In the genomic region with DNA sequence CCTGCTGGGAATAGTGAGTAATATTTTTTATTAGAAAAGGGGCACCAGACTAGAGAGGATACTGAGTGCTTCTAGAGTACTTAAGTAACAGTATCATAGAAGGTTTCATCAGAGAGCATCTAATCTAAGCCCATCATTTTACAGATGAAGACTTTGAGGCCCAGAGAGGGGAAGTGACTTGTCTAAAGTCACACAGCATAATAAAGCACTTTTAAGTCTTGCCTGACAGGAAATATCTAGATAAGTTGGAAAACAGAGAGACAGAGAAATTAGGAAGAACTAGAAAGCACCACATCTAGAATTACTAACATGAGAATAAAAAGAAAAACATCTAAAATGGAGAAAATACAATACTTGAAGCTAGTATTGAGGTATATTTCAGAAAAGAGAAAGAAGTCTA, we compare ENCODE assay signal across 18 cellular contexts. TPM values are rescaled to one million over a fixed set of nuclear protein-coding genes. Genes with fewer than 3 reads are reported as not detected.
DNase-seq lines count a peak whose midpoint lies in the region; ATAC-seq, FAIRE-seq and TF ChIP-seq lines count a peak whose summit lies in the region.
"Had no signal": no experiment of that assay in that cellular context is flagged by ENCODE, and none has a peak within 500 bp of the region (broad histone marks: within the 10 kb centered on the region; RNA-seq: fewer than 3 reads in every experiment).

No MANE protein-coding gene starts in this region.

- DNase-seq in HepG2 (ENCODE audit: low spot score) (no peak), right lobe of liver (no peak), Karpas-422 (peak; percentile 41), activated B cell treated with CpG ODN at 0.5 μM for 24 hours (no peak), spleen (no peak), sciatic nerve (ENCODE audit: low spot score) (no peak)
- DNase-seq in NK-92 treated with Interleukin-12 subunit alpha and Interleukin-12 subunit beta, amount 100 ng/mL, for 24 hours (lab: John Stamatoyannopoulos, UW), result no peak
- no peak for DNase-seq in activated CD4-positive, alpha-beta T cell treated with anti-CD3 and anti-CD28 coated beads, Interleukin-2, amount 10 ng/mL, durations not matched to agents 24 days and 14 days
- DNase-seq: BE2C, NCI-H1105 treated with DMSO at 0.1 percent for 48 hours, NCI-H1694, NCI-H2081 treated with DMSO at 0.1 percent for 48 hours, NCI-H774, PC-9 had no signal

- no peak overlapping the region for H2AFZ ChIP-seq in HepG2 (ENCODE audit: low read length)
- H2AFZ ChIP-seq in Karpas-422 (ENCODE audit: low read length), result no peak overlapping the region
- H2AFZ ChIP-seq: PC-9 had no signal

- ATAC-seq in HepG2, result no peak
- no peak for ATAC-seq in right lobe of liver
- ATAC-seq in activated B cell treated with CpG ODN at 0.5 μM for 24 hours (ENCODE audit: low read depth), result no peak
- no peak for ATAC-seq in sciatic nerve

- H3K4me2 ChIP-seq in HepG2 (ENCODE audit: low read depth, low read length), result no peak overlapping the region
- peak overlapping the region; percentile 93 for H3K4me2 ChIP-seq in Karpas-422 (ENCODE audit: low read depth, low read length, poor library complexity, severe bottlenecking)
- H3K4me2 ChIP-seq: PC-9 had no signal

- no peak for TF ChIP-seq RAD21 in HepG2 (CRISPR knock-in tag; IDR thresholded peaks at IDR 0.05)

- H3K36me3 ChIP-seq in HepG2 (replicated peaks in 1 of 2; ENCODE audit: control insufficient read depth in 1 of 2, insufficient read depth in 2 of 2, low read length in 2 of 2) (no peaks in the 10 kb centered on the region), right lobe of liver (no peaks in the 10 kb centered on the region), Karpas-422 (ENCODE audit: insufficient read depth, low read length) (peaks cover 10% of the 10 kb centered on the region), spleen (peaks cover 0 to 27% (median 0%) of the 10 kb centered on the region in 6 donors)
- H3K36me3 ChIP-seq: BE2C, HAP-1 had no signal

- peaks cover 40% of the 10 kb centered on the region for H3K36me3 Mint-ChIP-seq in activated B cell treated with CpG ODN at 0.5 μM for 24 hours (ENCODE audit: low read depth)
- H3K36me3 Mint-ChIP-seq in activated CD4-positive, alpha-beta T cell treated with anti-CD3 and anti-CD28 coated beads, Interleukin-2, amount 10 ng/mL, durations not matched to agents 24 days and 14 days (ENCODE audit: low read depth), result no peaks in the 10 kb centered on the region

- no peaks in the 10 kb centered on the region for H4K20me1 ChIP-seq in HepG2 (ENCODE audit: insufficient read depth, low read length)
- no peaks in the 10 kb centered on the region for H4K20me1 ChIP-seq in Karpas-422 (ENCODE audit: insufficient read depth, low read depth, low read length)

- H3K4me3 Mint-ChIP-seq in activated B cell treated with CpG ODN at 0.5 μM for 24 hours, result peak overlapping the region; percentile 59
- H3K4me3 Mint-ChIP-seq in activated CD4-positive, alpha-beta T cell treated with anti-CD3 and anti-CD28 coated beads, Interleukin-2, amount 10 ng/mL, durations not matched to agents 24 days and 14 days, result no peak overlapping the region

- intact Hi-C loops in HepG2 (cut with micrococcal nuclease; ENCODE audit: unreplicated experiment) (loop anchor here (1.0 to 2.0 kb wide), 2 partner anchors 14 to 62 kb away; no protein-coding TSS in a partner anchor), right lobe of liver (cut with DNase I) (loop anchor here in 1 of 2 donors (5.0 kb wide), 1 partner anchor 65 kb away; no protein-coding TSS in a partner anchor), activated B cell treated with CpG ODN at 0.5 μM for 24 hours (cut with micrococcal nuclease) (loop anchor here (1.0 kb wide), 1 partner anchor 62 kb away; no protein-coding TSS in a partner anchor), spleen (cut with DNase I; ENCODE audit: low total_unique reads) (loop anchor here (10.0 kb wide), 1 partner anchor 52 kb away; no protein-coding TSS in a partner anchor), sciatic nerve (cut with DNase I) (no loop called here)
- intact Hi-C loops in activated CD4-positive, alpha-beta T cell treated with anti-CD3 and anti-CD28 coated beads, Interleukin-2, amount 10 ng/mL, durations not matched to agents 24 days and 14 days (cut with micrococcal nuclease), result no loop called here

- H3K27ac ChIP-seq in HepG2 (ENCODE audit: extremely low read length, insufficient read depth, low read length) (no peak overlapping the region), right lobe of liver (no peak overlapping the region), Karpas-422 (ENCODE audit: low read length) (peak overlapping the region; percentile 99), spleen (peak overlapping the region in 6 of 8 donors; percentile 30 to 96 (median 94))
- H3K27ac ChIP-seq: PC-9 had no signal

- peak overlapping the region; percentile 99 for H3K27ac Mint-ChIP-seq in activated B cell treated with CpG ODN at 0.5 μM for 24 hours
- no peak overlapping the region for H3K27ac Mint-ChIP-seq in activated CD4-positive, alpha-beta T cell treated with anti-CD3 and anti-CD28 coated beads, Interleukin-2, amount 10 ng/mL, durations not matched to agents 24 days and 14 days

- peaks cover 5% of the 10 kb centered on the region for H3K9me3 ChIP-seq in HepG2 (ENCODE audit: low read length)
- H3K9me3 ChIP-seq in right lobe of liver, result no peaks in the 10 kb centered on the region
- no peaks in the 10 kb centered on the region; the same call in 1 of the 2 replicates for H3K9me3 ChIP-seq in Karpas-422 (ENCODE audit: low read length)
- no peaks in the 10 kb centered on the region for H3K9me3 ChIP-seq in spleen
- H3K9me3 ChIP-seq: BE2C, HAP-1 had no signal

- H3K79me2 ChIP-seq in HepG2 (ENCODE audit: insufficient read depth, low read length), result no peaks in the 10 kb centered on the region
- peaks cover 28% of the 10 kb centered on the region for H3K79me2 ChIP-seq in Karpas-422 (ENCODE audit: low read length)

- H3K4me3 ChIP-seq in HepG2 (replicated peaks in 1 of 3; ENCODE audit: insufficient read depth in 1 of 3, low read depth in 2 of 3, low read length in 3 of 3) (no peak overlapping the region), right lobe of liver (no peak overlapping the region), Karpas-422 (ENCODE audit: low read length) (0 out of 2 replicates have a peak overlapping the region, but pooled peaks have one; percentile 13), spleen (no peak overlapping the region)
- H3K4me3 ChIP-seq: HAP-1, PC-9 had no signal

- H3K4me1 Mint-ChIP-seq in activated B cell treated with CpG ODN at 0.5 μM for 24 hours, result peaks cover 94% of the 10 kb centered on the region
- peaks cover 46% of the 10 kb centered on the region for H3K4me1 Mint-ChIP-seq in activated CD4-positive, alpha-beta T cell treated with anti-CD3 and anti-CD28 coated beads, Interleukin-2, amount 10 ng/mL, durations not matched to agents 24 days and 14 days

- H3K27me3 Mint-ChIP-seq in activated B cell treated with CpG ODN at 0.5 μM for 24 hours, result no peaks in the 10 kb centered on the region
- H3K27me3 Mint-ChIP-seq in activated CD4-positive, alpha-beta T cell treated with anti-CD3 and anti-CD28 coated beads, Interleukin-2, amount 10 ng/mL, durations not matched to agents 24 days and 14 days, result no peaks in the 10 kb centered on the region

- FAIRE-seq in HepG2 (lab: Jason Lieb, UNC), result no peak
- FAIRE-seq: D721Med had no signal

- in situ Hi-C loops in HepG2 (cut with HindIII; ENCODE audit: extremely low pct_ligation_motif_present, low pct_unique_long_range_greater_than_20kb), result loop anchor here (5.0 kb wide), 1 partner anchor 60 kb away; no protein-coding TSS in a partner anchor

- CTCF ChIA-PET in HepG2 (lab: Yijun Ruan, JAX; ENCODE audit: low intra/inter-chr PET ratio, low total read pairs) (interaction anchor here (1.5 to 3.1 kb wide), 4 partner anchors 14 to 61 kb away, joined by 4 to 31 read pairs (median 19); no protein-coding TSS in a partner anchor), activated B cell treated with CpG ODN at 0.5 μM for 24 hours (lab: Charles Lee) (interaction anchor here (0.7 to 2.4 kb wide), 16 partner anchors 13 to 108 kb away, joined by 4 to 60 read pairs (median 11); a partner anchor contains a TSS)

- TF ChIP-seq POLR2A in HepG2 (IDR thresholded peaks at IDR 0.05; ENCODE audit: insufficient read depth in 1 of 2, low read depth in 2 of 2, low read length in 2 of 2) (no peak), right lobe of liver (IDR thresholded peaks at IDR 0.05) (no peak), spleen (IDR thresholded peaks at IDR 0.05) (no peak)

- POLR2A ChIA-PET in HepG2 (lab: Yijun Ruan, JAX) (no interaction called here), activated B cell treated with CpG ODN at 0.5 μM for 24 hours (lab: Charles Lee) (interaction anchor here (0.9 to 13.5 kb wide), 14 partner anchors 9 to 109 kb away, joined by 3 to 594 read pairs (median 9); a partner anchor contains a TSS)

- BruUV-seq in HepG2 (replicated peaks; lab: Mats Ljungman, UMichigan), result no TSS peak

- H3K4me1 ChIP-seq in HepG2 (ENCODE audit: insufficient read depth, low read length) (no peaks in the 10 kb centered on the region), right lobe of liver (peaks cover 0 to 5% (median 0%) of the 10 kb centered on the region in 4 donors), Karpas-422 (ENCODE audit: low read length) (peaks cover 96% of the 10 kb centered on the region), spleen (peaks cover 47 to 100% (median 89%) of the 10 kb centered on the region in 6 donors)
- H3K4me1 ChIP-seq: BE2C, HAP-1 had no signal

- H3K27me3 ChIP-seq in HepG2 (ENCODE audit: control insufficient read depth in 1 of 2, insufficient read depth in 2 of 2, low read length in 2 of 2) (peaks cover 3 to 13% of the 10 kb centered on the region in 2 experiments; a peak in 2 of 5 replicates), right lobe of liver (no peaks in the 10 kb centered on the region), Karpas-422 (ENCODE audit: low read length) (no peaks in the 10 kb centered on the region), spleen (replicated peaks in 1 of 7) (no peaks in the 10 kb centered on the region)
- H3K27me3 ChIP-seq: BE2C had no signal

- H3K9ac ChIP-seq in HepG2 (ENCODE audit: insufficient read depth, low read depth, low read length) (no peak overlapping the region), Karpas-422 (ENCODE audit: low read length) (no peak overlapping the region)

- no peaks in the 10 kb centered on the region for H3K9me2 ChIP-seq in Karpas-422 (replicated peaks; ENCODE audit: insufficient read depth, low read length)

- no peak for TF ChIP-seq CTCF in HepG2 (CRISPR knock-in tag; IDR thresholded peaks at IDR 0.05)
- no peak for TF ChIP-seq CTCF in right lobe of liver (IDR thresholded peaks at IDR 0.05)
- TF ChIP-seq CTCF in activated B cell treated with CpG ODN at 0.5 μM for 24 hours (IDR thresholded peaks at IDR 0.05), result no peak
- TF ChIP-seq CTCF in spleen (IDR thresholded peaks at IDR 0.05 in 8 of 11, conservative IDR thresholded peaks at IDR 0.05 in 3 of 11), result no peak

- no peaks in the 10 kb centered on the region for H3K9me3 Mint-ChIP-seq in activated B cell treated with CpG ODN at 0.5 μM for 24 hours
- H3K9me3 Mint-ChIP-seq in activated CD4-positive, alpha-beta T cell treated with anti-CD3 and anti-CD28 coated beads, Interleukin-2, amount 10 ng/mL, durations not matched to agents 24 days and 14 days, result no peaks in the 10 kb centered on the region

- TF ChIP-seq EP300 in HepG2 (IDR thresholded peaks at IDR 0.05; ENCODE audit: low read depth in 2 of 2, low read length in 2 of 2) (no peak), HepG2 (CRISPR knock-in tag; IDR thresholded peaks at IDR 0.05; ENCODE audit: borderline replicate concordance) (no peak)

RNA-seq across cellular contexts. Expression of a gene that starts 6.0 kb away (rescaled TPM):
- total RNA-seq in HepG2 (2016; rRNA removed; fragmentation: Illumina TruSeq; extraction: Trizol), result 0.71 and 1.3 TPM in 2 replicates
- total RNA-seq in HepG2 (2016; cell fraction: cytosol; rRNA removed; fragmentation: Illumina TruSeq; extraction: Trizol; ENCODE audit: low read depth), result 0.53 and 0.61 TPM in 2 replicates
- total RNA-seq in HepG2 (2016; cell fraction: insoluble cytoplasmic fraction; rRNA removed; fragmentation: Illumina TruSeq; extraction: Trizol), result 0.82 and 1.2 TPM in 2 replicates
- 0.46 and 0.76 TPM in 2 replicates for total RNA-seq in HepG2 (2016; cell fraction: membrane; rRNA removed; fragmentation: Illumina TruSeq; extraction: Trizol)
- 0.78 and 0.85 TPM in 2 replicates for total RNA-seq in HepG2 (2016; cell fraction: nucleus; rRNA removed; fragmentation: Illumina TruSeq; extraction: Trizol)
- 0.70 and 1.7 TPM in 2 replicates for polyA plus RNA-seq in HepG2 (2011; rRNA removed)
- polyA plus RNA-seq in HepG2 (2011; cell fraction: cytosol; rRNA removed), result 0.59 and 1.2 TPM in 2 replicates
- polyA plus RNA-seq in HepG2 (2011; cell fraction: nucleus; rRNA removed), result 3.1 and 3.3 TPM in 2 replicates
- 1.6 and 1.7 TPM in 2 replicates for polyA plus RNA-seq in HepG2 (2012)
- polyA plus RNA-seq in HepG2 (2016; cell fraction: cytosol; fragmentation: Illumina TruSeq; extraction: Trizol; ENCODE audit: low read depth), result 0.12 and 0.36 TPM in 2 replicates
- 0.62 and 0.68 TPM in 2 replicates for polyA plus RNA-seq in HepG2 (2016; cell fraction: insoluble cytoplasmic fraction; fragmentation: Illumina TruSeq; extraction: Trizol; ENCODE audit: low read depth)
- polyA plus RNA-seq in HepG2 (2016; cell fraction: membrane; fragmentation: Illumina TruSeq; extraction: Trizol; ENCODE audit: low read depth), result 0.63 and 0.96 TPM in 2 replicates
- polyA plus RNA-seq in HepG2 (2016; cell fraction: nucleus; fragmentation: Illumina TruSeq; extraction: Trizol; ENCODE audit: insufficient read depth, low read depth), result 2.9 and 4.5 TPM in 2 replicates
- polyA minus RNA-seq in HepG2 (2011; rRNA and poly(A)+ RNA removed; ENCODE audit: low replicate concordance), result 1.2 and 1.9 TPM in 2 replicates
- not detected in 2 replicates for polyA minus RNA-seq in HepG2 (2011; cell fraction: cytosol; rRNA and poly(A)+ RNA removed)
- polyA minus RNA-seq in HepG2 (2011; cell fraction: nucleus; rRNA and poly(A)+ RNA removed), result 1.7 and 2.3 TPM in 2 replicates
- 10 to 100 TPM in 4 of 6 experiments, 1 to 10 TPM in 2; 6.9 to 26.2 (median 10.7) TPM for total RNA-seq in right lobe of liver
- 325 and 451 TPM in 2 replicates for total RNA-seq in Karpas-422 (2014; rRNA removed; shearing (Covaris generic); ENCODE audit: low replicate concordance)
- total RNA-seq in activated B cell treated with CpG ODN at 0.5 μM for 24 hours, result 371 and 387 TPM in 2 replicates
- 100 to 1,000 TPM; 141 to 218 (median 173) TPM for total RNA-seq in spleen
- polyA plus RNA-seq in spleen, result 100 to 1,000 TPM; 235 to 423 (median 270) TPM
- 8.1 and 8.7 TPM in 2 replicates for total RNA-seq in activated CD4-positive, alpha-beta T cell treated with anti-CD3 and anti-CD28 coated beads, Interleukin-2, amount 10 ng/mL, durations not matched to agents 24 days and 14 days
- total RNA-seq in sciatic nerve, result 70.1 TPM

RNA-seq across cellular contexts. Expression of a gene that starts 6.1 kb away (rescaled TPM):
- total RNA-seq in HepG2 (2016; rRNA removed; fragmentation: Illumina TruSeq; extraction: Trizol), result not detected in 2 replicates
- not detected in 2 replicates for total RNA-seq in HepG2 (2016; cell fraction: cytosol; rRNA removed; fragmentation: Illumina TruSeq; extraction: Trizol; ENCODE audit: low read depth)
- total RNA-seq in HepG2 (2016; cell fraction: insoluble cytoplasmic fraction; rRNA removed; fragmentation: Illumina TruSeq; extraction: Trizol), result not detected in 2 replicates
- total RNA-seq in HepG2 (2016; cell fraction: membrane; rRNA removed; fragmentation: Illumina TruSeq; extraction: Trizol), result not detected in 2 replicates
- not detected in 2 replicates for total RNA-seq in HepG2 (2016; cell fraction: nucleus; rRNA removed; fragmentation: Illumina TruSeq; extraction: Trizol)
- polyA plus RNA-seq in HepG2 (2011; rRNA removed), result not detected in 2 replicates
- polyA plus RNA-seq in HepG2 (2011; cell fraction: cytosol; rRNA removed), result not detected in 2 replicates
- 0.09 TPM in 1 of 2 replicates, not detected in the other for polyA plus RNA-seq in HepG2 (2011; cell fraction: nucleus; rRNA removed)
- polyA plus RNA-seq in HepG2 (2012), result not detected in 2 replicates
- polyA plus RNA-seq in HepG2 (2016; cell fraction: cytosol; fragmentation: Illumina TruSeq; extraction: Trizol; ENCODE audit: low read depth), result not detected in 2 replicates
- not detected in 2 replicates for polyA plus RNA-seq in HepG2 (2016; cell fraction: insoluble cytoplasmic fraction; fragmentation: Illumina TruSeq; extraction: Trizol; ENCODE audit: low read depth)
- not detected in 2 replicates for polyA plus RNA-seq in HepG2 (2016; cell fraction: membrane; fragmentation: Illumina TruSeq; extraction: Trizol; ENCODE audit: low read depth)
- not detected in 2 replicates for polyA plus RNA-seq in HepG2 (2016; cell fraction: nucleus; fragmentation: Illumina TruSeq; extraction: Trizol; ENCODE audit: insufficient read depth, low read depth)
- not detected in 2 replicates for polyA minus RNA-seq in HepG2 (2011; rRNA and poly(A)+ RNA removed; ENCODE audit: low replicate concordance)
- polyA minus RNA-seq in HepG2 (2011; cell fraction: cytosol; rRNA and poly(A)+ RNA removed), result not detected in 2 replicates
- not detected in 2 replicates for polyA minus RNA-seq in HepG2 (2011; cell fraction: nucleus; rRNA and poly(A)+ RNA removed)
- total RNA-seq in right lobe of liver, result 10 to 100 TPM in 1 of 6 experiments, 1 to 10 TPM in 5; 1.8 to 22.0 (median 6.5) TPM
- 116 and 142 TPM in 2 replicates for total RNA-seq in Karpas-422 (2014; rRNA removed; shearing (Covaris generic); ENCODE audit: low replicate concordance)
- 341 and 365 TPM in 2 replicates for total RNA-seq in activated B cell treated with CpG ODN at 0.5 μM for 24 hours
- total RNA-seq in spleen, result 100 to 1,000 TPM; 124 to 178 (median 144) TPM
- polyA plus RNA-seq in spleen, result 100 to 1,000 TPM; 158 to 226 (median 209) TPM
- total RNA-seq in activated CD4-positive, alpha-beta T cell treated with anti-CD3 and anti-CD28 coated beads, Interleukin-2, amount 10 ng/mL, durations not matched to agents 24 days and 14 days, result 0.75 and 0.80 TPM in 2 replicates
- 46.9 TPM for total RNA-seq in sciatic nerve
- total RNA-seq: A172, NCI-H460 had no signal

RNA-seq across cellular contexts. Expression of a gene that starts 21.5 kb away (rescaled TPM):
- total RNA-seq in HepG2 (2016; rRNA removed; fragmentation: Illumina TruSeq; extraction: Trizol) (71.5 and 143 TPM in 2 replicates), right lobe of liver (100 to 1,000 TPM in 1 of 6 experiments, 10 to 100 TPM in 5; 66.3 to 111 (median 73.7) TPM), activated B cell treated with CpG ODN at 0.5 μM for 24 hours (347 and 370 TPM in 2 replicates), spleen (100 to 1,000 TPM; 169 to 277 (median 234) TPM), sciatic nerve (188 TPM)
- total RNA-seq in HepG2 (2016; cell fraction: cytosol; rRNA removed; fragmentation: Illumina TruSeq; extraction: Trizol; ENCODE audit: low read depth), result 57.3 and 65.0 TPM in 2 replicates
- total RNA-seq in HepG2 (2016; cell fraction: insoluble cytoplasmic fraction; rRNA removed; fragmentation: Illumina TruSeq; extraction: Trizol), result 67.2 and 139 TPM in 2 replicates
- total RNA-seq in HepG2 (2016; cell fraction: membrane; rRNA removed; fragmentation: Illumina TruSeq; extraction: Trizol), result 98.6 and 98.8 TPM in 2 replicates
- 221 and 247 TPM in 2 replicates for total RNA-seq in HepG2 (2016; cell fraction: nucleus; rRNA removed; fragmentation: Illumina TruSeq; extraction: Trizol)
- polyA plus RNA-seq in HepG2 (2011; rRNA removed) (194 and 202 TPM in 2 replicates), spleen (100 to 1,000 TPM in 2 of 3 donors, 10 to 100 TPM in 1; 80.5 to 127 (median 103) TPM)
- 75.6 and 93.5 TPM in 2 replicates for polyA plus RNA-seq in HepG2 (2011; cell fraction: cytosol; rRNA removed)
- 401 and 432 TPM in 2 replicates for polyA plus RNA-seq in HepG2 (2011; cell fraction: nucleus; rRNA removed)
- polyA plus RNA-seq in HepG2 (2012), result 149 and 160 TPM in 2 replicates
- polyA plus RNA-seq in HepG2 (2016; cell fraction: cytosol; fragmentation: Illumina TruSeq; extraction: Trizol; ENCODE audit: low read depth), result 30.1 and 33.2 TPM in 2 replicates
- 94.6 and 114 TPM in 2 replicates for polyA plus RNA-seq in HepG2 (2016; cell fraction: insoluble cytoplasmic fraction; fragmentation: Illumina TruSeq; extraction: Trizol; ENCODE audit: low read depth)
- 58.5 and 64.6 TPM in 2 replicates for polyA plus RNA-seq in HepG2 (2016; cell fraction: membrane; fragmentation: Illumina TruSeq; extraction: Trizol; ENCODE audit: low read depth)
- polyA plus RNA-seq in HepG2 (2016; cell fraction: nucleus; fragmentation: Illumina TruSeq; extraction: Trizol; ENCODE audit: insufficient read depth, low read depth), result 653 and 682 TPM in 2 replicates
- polyA minus RNA-seq in HepG2 (2011; rRNA and poly(A)+ RNA removed; ENCODE audit: low replicate concordance), result 126 and 157 TPM in 2 replicates
- polyA minus RNA-seq in HepG2 (2011; cell fraction: cytosol; rRNA and poly(A)+ RNA removed), result 43.6 and 49.2 TPM in 2 replicates
- 223 and 377 TPM in 2 replicates for polyA minus RNA-seq in HepG2 (2011; cell fraction: nucleus; rRNA and poly(A)+ RNA removed)
- 201 and 221 TPM in 2 replicates for total RNA-seq in Karpas-422 (2014; rRNA removed; shearing (Covaris generic); ENCODE audit: low replicate concordance)
- 320 TPM in 2 replicates for total RNA-seq in activated CD4-positive, alpha-beta T cell treated with anti-CD3 and anti-CD28 coated beads, Interleukin-2, amount 10 ng/mL, durations not matched to agents 24 days and 14 days

Comparison
In these comparisons a context has a peak if more than half of its experiments do, and no peak if none do; other contexts are left out.
1. H3K27ac ChIP-seq: peak in Karpas-422 (single experiment) and spleen (6 of 8); none in HepG2 (single experiment) and right lobe of liver (0 of 3).
2. intact Hi-C loops: an anchor here in HepG2 (1.0 to 2.0 kb wide), activated B cell treated with CpG ODN at 0.5 μM for 24 hours (1.0 kb wide) and spleen (10.0 kb wide); none called in activated CD4-positive, alpha-beta T cell treated with anti-CD3 and anti-CD28 coated beads, Interleukin-2, amount 10 ng/mL, durations not matched to agents 24 days and 14 days and sciatic nerve.